1 cellular context compared by ENCODE assay signal in the genomic region with DNA sequence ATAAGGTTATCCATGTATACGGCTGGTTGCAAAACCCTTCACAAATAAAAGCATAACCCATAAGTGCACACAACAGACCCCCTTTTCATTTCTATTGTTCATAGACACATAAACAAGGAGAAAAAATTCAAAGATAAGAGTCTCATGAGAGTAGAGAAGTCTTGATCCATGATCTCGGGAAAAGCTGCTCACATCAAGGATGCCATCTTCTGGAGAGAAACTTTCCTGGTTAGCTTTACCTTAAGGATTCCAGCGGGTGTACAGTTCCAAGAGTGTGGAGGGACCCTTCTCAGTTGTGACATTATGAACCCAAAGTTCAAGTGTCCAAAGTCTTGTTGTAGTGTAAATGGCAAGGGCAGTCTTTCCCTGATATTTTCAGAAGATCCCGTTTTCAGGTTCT.
TF ChIP-seq lines count a peak whose summit lies in the region.

No MANE protein-coding gene starts in this region.

TF ChIP-seq in IMR-90, 13 proteins besides CTCF, POLR2A, EP300 and RAD21 (continued from another document):
- TF ChIP-seq CHD1 (IDR thresholded peaks at IDR 0.05; ENCODE audit: low read depth, low read length) (no peak), NFE2L2 (IDR thresholded peaks at IDR 0.05; ENCODE audit: low read depth, low read length) (no peak), RCOR1 (IDR thresholded peaks at IDR 0.05; ENCODE audit: insufficient replicate concordance, low read length) (no peak), MAFK (IDR thresholded peaks at IDR 0.05; ENCODE audit: low read depth, low read length) (no peak), BHLHE40 (IDR thresholded peaks at IDR 0.05; ENCODE audit: low read depth, low read length) (no peak)
- TF ChIP-seq, protein P1, sequence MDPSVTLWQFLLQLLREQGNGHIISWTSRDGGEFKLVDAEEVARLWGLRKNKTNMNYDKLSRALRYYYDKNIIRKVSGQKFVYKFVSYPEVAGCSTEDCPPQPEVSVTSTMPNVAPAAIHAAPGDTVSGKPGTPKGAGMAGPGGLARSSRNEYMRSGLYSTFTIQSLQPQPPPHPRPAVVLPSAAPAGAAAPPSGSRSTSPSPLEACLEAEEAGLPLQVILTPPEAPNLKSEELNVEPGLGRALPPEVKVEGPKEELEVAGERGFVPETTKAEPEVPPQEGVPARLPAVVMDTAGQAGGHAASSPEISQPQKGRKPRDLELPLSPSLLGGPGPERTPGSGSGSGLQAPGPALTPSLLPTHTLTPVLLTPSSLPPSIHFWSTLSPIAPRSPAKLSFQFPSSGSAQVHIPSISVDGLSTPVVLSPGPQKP (IDR thresholded peaks at IDR 0.05; ENCODE audit: borderline replicate concordance, low read depth, low read length), result no peak
